23 cellular contexts compared by ENCODE assay signal in genomic region chr2:196217116-196217515, GRCh38.
DNase-seq lines count a peak whose midpoint lies in the region; ATAC-seq and TF ChIP-seq lines count a peak whose summit lies in the region.
"Had no signal": no experiment of that assay in that cellular context is flagged by ENCODE, and none has a peak within 500 bp of the region (broad histone marks: within the 10 kb centered on the region; RNA-seq: fewer than 3 reads in every experiment).

No MANE protein-coding gene starts in this region.

- no peaks in the 10 kb centered on the region for H3K27me3 Mint-ChIP-seq in stimulated activated memory B cell treated with anti-CD40 and anti-IgM and Interleukin-4, amounts not matched to agents 10 μg/mL and 1 μg/mL and 100 μg/mL, for 72 hours
- H3K27me3 Mint-ChIP-seq in effector memory CD8-positive, alpha-beta T cell = no peaks in the 10 kb centered on the region
- H3K27me3 Mint-ChIP-seq: central memory CD8-positive, alpha-beta T cell had no signal

- no peak for DNase-seq in effector memory CD8-positive, alpha-beta T cell
- DNase-seq in GM10266 (ENCODE audit: extremely low spot score) = no peak
- DNase-seq in COR-L47 (lab: John Stamatoyannopoulos, UW) = no peak
- DNase-seq: activated CD4-positive, alpha-beta T cell treated with anti-CD3 and anti-CD28 coated beads, Interleukin-2, amount 50 U/mL, for 48 hours; activated effector memory CD4-positive, alpha-beta T cell treated with anti-CD3 and anti-CD28 coated beads, Interleukin-2, amount 50 U/mL, for 16 hours; dermis blood vessel endothelial cell; islet precursor cell; left ventricle myocardium superior; midbrain; NCI-H1092; NCI-H187 treated with DMSO at 0.1 percent for 48 hours; NCI-H524 treated with DMSO at 0.1 percent for 48 hours; pancreas; WERI-Rb-1 had no signal

- no peak overlapping the region for H3K4me3 Mint-ChIP-seq in stimulated activated memory B cell treated with anti-CD40 and anti-IgM and Interleukin-4, amounts not matched to agents 10 μg/mL and 1 μg/mL and 100 μg/mL, for 72 hours
- H3K4me3 Mint-ChIP-seq in effector memory CD8-positive, alpha-beta T cell = no peak overlapping the region
- H3K4me3 Mint-ChIP-seq: central memory CD8-positive, alpha-beta T cell; nephron; stimulated activated effector memory CD8-positive, alpha-beta T cell treated with anti-CD3 and anti-CD28 coated beads, Interleukin-12 subunit alpha, Interleukin-12 subunit beta, amount 100 ng/mL, for 72 hours had no signal

- H3K4me1 Mint-ChIP-seq in stimulated activated memory B cell treated with anti-CD40 and anti-IgM and Interleukin-4, amounts not matched to agents 10 μg/mL and 1 μg/mL and 100 μg/mL, for 72 hours = peaks cover 31% of the 10 kb centered on the region
- H3K4me1 Mint-ChIP-seq in effector memory CD8-positive, alpha-beta T cell (ENCODE audit: low read depth in 2 of 2) = peaks cover 10 to 25% of the 10 kb centered on the region in 2 donors
- H3K4me1 Mint-ChIP-seq: nephron had no signal

- no peak for TF ChIP-seq CTCF in GM10266 (IDR thresholded peaks at IDR 0.05; ENCODE audit: control insufficient read depth, insufficient read depth, low read depth, missing control alignments)

- ATAC-seq in GM19351 (IDR thresholded peaks at IDR 0.05; ENCODE audit: unreplicated experiment) = peak; percentile 42
- ATAC-seq in HG02678 (IDR thresholded peaks at IDR 0.05; ENCODE audit: unreplicated experiment) = peak; percentile 60
- peak; percentile 61 for ATAC-seq in HG03342 (IDR thresholded peaks at IDR 0.05; ENCODE audit: unreplicated experiment)
- no peak for ATAC-seq in stimulated activated memory B cell treated with anti-CD40 and anti-IgM and Interleukin-4, amounts not matched to agents 10 μg/mL and 1 μg/mL and 100 μg/mL, for 72 hours
- ATAC-seq in effector memory CD8-positive, alpha-beta T cell (replicated peaks) = no peak
- ATAC-seq: HCT116; HepG2; left ventricle myocardium superior; pancreas; stimulated activated effector memory CD8-positive, alpha-beta T cell treated with anti-CD3 and anti-CD28 coated beads, Interleukin-12 subunit alpha, Interleukin-12 subunit beta, amount 100 ng/mL, for 72 hours had no signal

- no peaks in the 10 kb centered on the region for H3K36me3 Mint-ChIP-seq in stimulated activated memory B cell treated with anti-CD40 and anti-IgM and Interleukin-4, amounts not matched to agents 10 μg/mL and 1 μg/mL and 100 μg/mL, for 72 hours
- H3K36me3 Mint-ChIP-seq in effector memory CD8-positive, alpha-beta T cell (ENCODE audit: insufficient read depth) = peaks cover 8% of the 10 kb centered on the region
- H3K36me3 Mint-ChIP-seq: stimulated activated effector memory CD8-positive, alpha-beta T cell treated with anti-CD3 and anti-CD28 coated beads, Interleukin-12 subunit alpha, Interleukin-12 subunit beta, amount 100 ng/mL, for 72 hours had no signal

- H3K27ac Mint-ChIP-seq in stimulated activated memory B cell treated with anti-CD40 and anti-IgM and Interleukin-4, amounts not matched to agents 10 μg/mL and 1 μg/mL and 100 μg/mL, for 72 hours = peak overlapping the region; percentile 5
- H3K27ac Mint-ChIP-seq in effector memory CD8-positive, alpha-beta T cell = no peak overlapping the region
- H3K27ac Mint-ChIP-seq: nephron; stimulated activated effector memory CD8-positive, alpha-beta T cell treated with anti-CD3 and anti-CD28 coated beads, Interleukin-12 subunit alpha, Interleukin-12 subunit beta, amount 100 ng/mL, for 72 hours had no signal

- H3K9me3 Mint-ChIP-seq in stimulated activated memory B cell treated with anti-CD40 and anti-IgM and Interleukin-4, amounts not matched to agents 10 μg/mL and 1 μg/mL and 100 μg/mL, for 72 hours = no peaks in the 10 kb centered on the region
- H3K9me3 Mint-ChIP-seq in effector memory CD8-positive, alpha-beta T cell = no peaks in the 10 kb centered on the region
- H3K9me3 Mint-ChIP-seq: central memory CD8-positive, alpha-beta T cell; stimulated activated effector memory CD8-positive, alpha-beta T cell treated with anti-CD3 and anti-CD28 coated beads, Interleukin-12 subunit alpha, Interleukin-12 subunit beta, amount 100 ng/mL, for 72 hours had no signal

Comparison
In these comparisons a context has a peak if more than half of its experiments do, and no peak if none do; other contexts are left out.
1. ATAC-seq: peak in GM19351 (single experiment), HG02678 (single experiment) and HG03342 (single experiment); none in stimulated activated memory B cell treated with anti-CD40 and anti-IgM and Interleukin-4, amounts not matched to agents 10 μg/mL and 1 μg/mL and 100 μg/mL, for 72 hours (single experiment) and effector memory CD8-positive, alpha-beta T cell (single experiment).